7 cellular contexts compared by ENCODE assay signal in genomic region chr10:29288906-29289305, GRCh38. TPM values are rescaled to one million over a fixed set of nuclear protein-coding genes. Genes with fewer than 3 reads are reported as not detected.
"Had no signal": no experiment of that assay in that cellular context is flagged by ENCODE, and none has a peak within 500 bp of the region (broad histone marks: within the 10 kb centered on the region; RNA-seq: fewer than 3 reads in every experiment).

LYZL1 (plus strand) TSS chr10:29289070; CDS start chr10:29291868, 2,798 bp downstream.

RNA-seq across cellular contexts. Expression of gene LYZL1, which starts in this region (rescaled TPM):
- total RNA-seq: GM23338, H4, H7, HepG2, HFFc6, HT1080 had no signal
- polyA plus RNA-seq: GM23338, HepG2, IgD-negative memory B cell had no signal
